ENCODE assay signal across 2 cellular contexts in the genomic region with DNA sequence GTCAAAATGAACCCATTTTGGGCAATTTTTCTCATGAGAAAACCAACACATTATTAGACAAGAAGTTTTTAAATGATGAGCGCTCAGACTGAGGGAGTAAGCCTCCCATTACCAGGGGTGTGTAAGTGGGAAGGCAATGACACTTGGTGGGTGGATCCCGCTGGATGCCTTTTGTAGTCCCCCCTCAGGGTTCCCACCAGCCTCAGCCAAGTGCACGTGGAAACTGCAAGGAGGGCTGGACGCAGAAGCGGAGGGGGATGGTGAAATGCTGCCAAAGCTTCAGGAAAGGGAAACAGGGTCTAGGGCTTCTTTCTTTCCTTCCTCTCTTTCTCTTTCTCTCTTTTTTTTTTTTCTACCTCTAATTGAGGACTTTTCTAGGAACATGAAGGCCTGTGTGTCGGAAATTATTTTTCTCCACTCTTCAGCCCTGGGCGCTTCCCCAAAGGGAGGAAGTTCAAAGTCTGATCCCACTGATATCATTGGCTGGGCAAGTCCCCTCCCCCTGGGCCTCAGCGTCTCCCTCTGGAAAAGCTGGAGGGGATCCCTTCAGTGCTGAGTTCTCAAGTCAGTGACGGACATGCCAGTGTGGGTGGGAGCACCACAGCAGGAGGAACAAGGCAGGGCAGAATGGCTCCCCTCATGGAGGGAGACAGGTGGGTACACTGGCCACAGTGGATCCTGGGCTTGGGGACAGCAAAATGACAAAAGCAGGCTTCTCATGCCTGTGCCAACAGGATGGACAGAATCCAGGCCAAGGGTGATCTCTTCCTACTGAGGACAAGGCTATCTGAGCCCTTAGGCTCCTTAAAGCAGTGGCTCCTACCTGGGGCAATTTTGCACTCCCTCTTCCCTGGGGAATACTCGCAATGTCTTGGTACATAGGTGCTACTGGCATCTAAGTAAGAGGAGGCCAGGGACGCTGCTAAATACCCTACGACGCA.
A peak's percentile ranks its signal among the peaks of the same experiment; 100 is the strongest.
TF ChIP-seq lines count a peak whose summit lies in the region.

No MANE protein-coding gene starts in this region.

TF ChIP-seq in HCT116, 20 proteins besides CTCF, POLR2A, EP300 and RAD21:
- TF ChIP-seq ZBTB33 (IDR thresholded peaks at IDR 0.05; ENCODE audit: extremely low read depth, insufficient replicate concordance, low read length) = no peak
- no peak for TF ChIP-seq SIN3A (IDR thresholded peaks at IDR 0.05; ENCODE audit: low read depth)
- TF ChIP-seq, protein P1, sequence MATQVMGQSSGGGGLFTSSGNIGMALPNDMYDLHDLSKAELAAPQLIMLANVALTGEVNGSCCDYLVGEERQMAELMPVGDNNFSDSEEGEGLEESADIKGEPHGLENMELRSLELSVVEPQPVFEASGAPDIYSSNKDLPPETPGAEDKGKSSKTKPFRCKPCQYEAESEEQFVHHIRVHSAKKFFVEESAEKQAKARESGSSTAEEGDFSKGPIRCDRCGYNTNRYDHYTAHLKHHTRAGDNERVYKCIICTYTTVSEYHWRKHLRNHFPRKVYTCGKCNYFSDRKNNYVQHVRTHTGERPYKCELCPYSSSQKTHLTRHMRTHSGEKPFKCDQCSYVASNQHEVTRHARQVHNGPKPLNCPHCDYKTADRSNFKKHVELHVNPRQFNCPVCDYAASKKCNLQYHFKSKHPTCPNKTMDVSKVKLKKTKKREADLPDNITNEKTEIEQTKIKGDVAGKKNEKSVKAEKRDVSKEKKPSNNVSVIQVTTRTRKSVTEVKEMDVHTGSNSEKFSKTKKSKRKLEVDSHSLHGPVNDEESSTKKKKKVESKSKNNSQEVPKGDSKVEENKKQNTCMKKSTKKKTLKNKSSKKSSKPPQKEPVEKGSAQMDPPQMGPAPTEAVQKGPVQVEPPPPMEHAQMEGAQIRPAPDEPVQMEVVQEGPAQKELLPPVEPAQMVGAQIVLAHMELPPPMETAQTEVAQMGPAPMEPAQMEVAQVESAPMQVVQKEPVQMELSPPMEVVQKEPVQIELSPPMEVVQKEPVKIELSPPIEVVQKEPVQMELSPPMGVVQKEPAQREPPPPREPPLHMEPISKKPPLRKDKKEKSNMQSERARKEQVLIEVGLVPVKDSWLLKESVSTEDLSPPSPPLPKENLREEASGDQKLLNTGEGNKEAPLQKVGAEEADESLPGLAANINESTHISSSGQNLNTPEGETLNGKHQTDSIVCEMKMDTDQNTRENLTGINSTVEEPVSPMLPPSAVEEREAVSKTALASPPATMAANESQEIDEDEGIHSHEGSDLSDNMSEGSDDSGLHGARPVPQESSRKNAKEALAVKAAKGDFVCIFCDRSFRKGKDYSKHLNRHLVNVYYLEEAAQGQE (IDR thresholded peaks at IDR 0.05; ENCODE audit: low read depth) = no peak
- TF ChIP-seq JUND (IDR thresholded peaks at IDR 0.05) = no peak
- no peak for TF ChIP-seq ZNF274 (IDR thresholded peaks at IDR 0.05; ENCODE audit: low read depth, low read length)
- no peak for TF ChIP-seq EZH2phosphoT487 (IDR thresholded peaks at IDR 0.05; ENCODE audit: borderline replicate concordance)
- TF ChIP-seq CBX3 (IDR thresholded peaks at IDR 0.05; ENCODE audit: low read depth) = no peak
- no peak for TF ChIP-seq ATF3 (IDR thresholded peaks at IDR 0.05)
- TF ChIP-seq TCF7L2 (IDR thresholded peaks at IDR 0.05; ENCODE audit: borderline replicate concordance, extremely low read depth, insufficient read depth, insufficient read length) = no peak
- no peak for TF ChIP-seq FOSL1 (IDR thresholded peaks at IDR 0.05; ENCODE audit: low read depth)
- no peak for TF ChIP-seq ELF1 (IDR thresholded peaks at IDR 0.05; ENCODE audit: borderline replicate concordance, low read depth)
- no peak for TF ChIP-seq SRF (IDR thresholded peaks at IDR 0.05; ENCODE audit: low read depth)
- no peak for TF ChIP-seq CEBPB (IDR thresholded peaks at IDR 0.05; ENCODE audit: low read depth)
- TF ChIP-seq MAX (IDR thresholded peaks at IDR 0.05) = no peak
- no peak for TF ChIP-seq EZH2 (IDR thresholded peaks at IDR 0.05)
- TF ChIP-seq YY1 (IDR thresholded peaks at IDR 0.05; ENCODE audit: extremely low read depth, insufficient replicate concordance, low read depth, low read length) = no peak
- TF ChIP-seq SP1 (IDR thresholded peaks at IDR 0.05; ENCODE audit: low read depth) = no peak
- no peak for TF ChIP-seq POLR2AphosphoS5 (IDR thresholded peaks at IDR 0.05; ENCODE audit: low read depth, low read length)
- no peak for TF ChIP-seq EGR1 (IDR thresholded peaks at IDR 0.05; ENCODE audit: low read depth)

TF ChIP-seq in K562, 482 proteins besides CTCF, POLR2A, EP300 and RAD21:
- TF ChIP-seq HMG20A (CRISPR knock-in tag; conservative IDR thresholded peaks at IDR 0.05) = no peak
- TF ChIP-seq ZNF408 (CRISPR knock-in tag; IDR thresholded peaks at IDR 0.05; ENCODE audit: low read depth) = no peak
- TF ChIP-seq, protein P2, sequence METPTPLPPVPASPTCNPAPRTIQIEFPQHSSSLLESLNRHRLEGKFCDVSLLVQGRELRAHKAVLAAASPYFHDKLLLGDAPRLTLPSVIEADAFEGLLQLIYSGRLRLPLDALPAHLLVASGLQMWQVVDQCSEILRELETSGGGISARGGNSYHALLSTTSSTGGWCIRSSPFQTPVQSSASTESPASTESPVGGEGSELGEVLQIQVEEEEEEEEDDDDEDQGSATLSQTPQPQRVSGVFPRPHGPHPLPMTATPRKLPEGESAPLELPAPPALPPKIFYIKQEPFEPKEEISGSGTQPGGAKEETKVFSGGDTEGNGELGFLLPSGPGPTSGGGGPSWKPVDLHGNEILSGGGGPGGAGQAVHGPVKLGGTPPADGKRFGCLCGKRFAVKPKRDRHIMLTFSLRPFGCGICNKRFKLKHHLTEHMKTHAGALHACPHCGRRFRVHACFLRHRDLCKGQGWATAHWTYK (CRISPR knock-in tag; IDR thresholded peaks at IDR 0.05) = no peak
- no peak for TF ChIP-seq ZNF589 (CRISPR knock-in tag; IDR thresholded peaks at IDR 0.05; ENCODE audit: low read depth)
- TF ChIP-seq SPI1 (IDR thresholded peaks at IDR 0.05; ENCODE audit: borderline replicate concordance, low read depth, low read length) = 0 out of 2 replicates have a peak, but pooled peaks have one; percentile 13
- no peak for TF ChIP-seq ZNF133 (CRISPR knock-in tag; IDR thresholded peaks at IDR 0.05)
- no peak for TF ChIP-seq PATZ1 (CRISPR knock-in tag; IDR thresholded peaks at IDR 0.05; ENCODE audit: borderline replicate concordance)
